1 cellular context compared by ENCODE assay signal in the genomic region with DNA sequence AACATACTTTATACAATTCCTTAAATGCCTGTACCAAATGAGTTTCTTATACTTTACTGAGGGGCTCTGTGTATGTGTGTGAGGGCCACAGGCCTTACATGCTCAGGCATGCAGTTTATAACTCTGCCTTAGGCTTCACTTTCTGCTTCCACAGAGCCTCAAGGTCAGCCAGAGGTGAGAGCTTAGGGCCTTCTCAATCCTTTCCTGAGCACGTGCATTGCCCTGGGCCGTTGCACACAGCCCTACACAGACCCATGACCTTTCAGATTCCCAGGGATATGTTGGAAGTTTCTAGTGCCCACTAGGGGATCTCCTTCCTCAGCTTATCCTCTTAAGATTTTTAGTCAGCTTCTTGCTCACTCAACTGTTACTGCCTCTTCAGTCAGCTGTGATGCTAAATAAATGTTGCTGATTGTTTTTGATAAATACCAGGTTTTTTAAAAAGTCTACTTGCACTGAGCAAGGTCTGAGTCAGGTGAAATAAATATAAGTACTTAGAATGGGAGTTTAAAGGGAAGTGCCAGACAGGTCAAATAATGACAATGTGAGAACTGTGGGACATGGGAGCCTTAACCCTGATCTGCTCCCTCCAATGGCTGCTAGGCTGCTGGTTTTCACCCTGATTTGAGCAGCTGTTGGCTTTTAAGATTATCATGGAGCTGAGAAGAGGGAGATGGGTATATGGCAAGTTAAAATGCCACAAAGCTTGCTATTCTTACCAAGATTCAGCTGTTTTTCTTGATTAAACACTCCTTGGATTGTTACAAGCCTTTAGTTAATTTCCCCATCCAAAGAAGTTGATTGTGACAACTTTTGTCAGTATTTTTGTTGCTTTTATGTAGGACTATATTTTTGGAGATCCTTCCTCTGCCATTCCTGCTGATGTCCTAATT.
TF ChIP-seq lines count a peak whose summit lies in the region.

No MANE protein-coding gene starts in this region.

TF ChIP-seq in IMR-90, 13 proteins besides CTCF, POLR2A, EP300 and RAD21 (continued from another document):
- no peak for TF ChIP-seq ELK1 (IDR thresholded peaks at IDR 0.05; ENCODE audit: borderline replicate concordance, low read depth, low read length)
